8 cellular contexts compared by ENCODE assay signal in genomic region chr2:143259368-143259958, GRCh38.
A peak's percentile ranks its signal among the peaks of the same experiment; 100 is the strongest.
DNase-seq lines count a peak whose midpoint lies in the region; ATAC-seq and TF ChIP-seq lines count a peak whose summit lies in the region.

No MANE protein-coding gene starts in this region.

- peak overlapping the region; percentile 85; the same call in 1 of the 2 replicates for H3K18ac ChIP-seq in IMR-90 (ENCODE audit: low read depth, low read length)

- TF ChIP-seq CTCF in C4-2B (conservative IDR thresholded peaks at IDR 0.05) (peak; percentile 57), IMR-90 (conservative IDR thresholded peaks at IDR 0.05; ENCODE audit: low read depth, low read length) (peak; percentile 86), Panc1 (IDR thresholded peaks at IDR 0.05) (peak; percentile 79), fibroblast of mammary gland (conservative IDR thresholded peaks at IDR 0.05; ENCODE audit: control insufficient read depth, insufficient read depth, low read depth, low read length) (peak; percentile 77), thoracic aorta (IDR thresholded peaks at IDR 0.05) (peak; percentile 72)

- in situ Hi-C loops in IMR-90 (cut with MboI; ENCODE audit: low sequenced_read_pairs) (loop anchor here (10.0 kb wide), 1 partner anchor 225 kb away; no protein-coding TSS in a partner anchor), Panc1 (cut with HindIII; ENCODE audit: low pct_unique_long_range_greater_than_20kb, low sequenced_read_pairs) (no loop called here)

- POLR2A ChIA-PET in IMR-90 (lab: Charles Lee; ENCODE audit: unreplicated experiment) (no interaction called here), Panc1 (lab: Charles Lee) (no interaction called here)

- no peak overlapping the region for H2BK5ac ChIP-seq in IMR-90 (ENCODE audit: low read depth, low read length, poor library complexity, severe bottlenecking)

- H3K9me1 ChIP-seq in IMR-90 (ENCODE audit: insufficient read depth, low read length): no peaks in the 10 kb centered on the region; the same call in 1 of the 2 replicates

- H4K8ac ChIP-seq in IMR-90 (ENCODE audit: low read depth in 2 of 2, low read length in 2 of 2): peak overlapping the region in 1 of 2 experiments; percentile 83; a peak in 1 of 4 replicates

- H3K9me3 ChIP-seq in IMR-90 (ENCODE audit: control insufficient read depth, insufficient read depth, low read length): no peaks in the 10 kb centered on the region
- no peaks in the 10 kb centered on the region for H3K9me3 ChIP-seq in Panc1 (ENCODE audit: control insufficient read depth, insufficient read depth, low read depth, low read length)
- no peaks in the 10 kb centered on the region for H3K9me3 ChIP-seq in thoracic aorta

- no peak overlapping the region for H2AK9ac ChIP-seq in IMR-90 (replicated peaks; ENCODE audit: low read depth, low read length, poor library complexity)

- no peaks in the 10 kb centered on the region for H4K20me1 ChIP-seq in IMR-90 (ENCODE audit: insufficient read depth, low read length)

- H2BK20ac ChIP-seq in IMR-90 (ENCODE audit: low read depth, low read length): no peak overlapping the region

- H2BK15ac ChIP-seq in IMR-90 (ENCODE audit: low read depth, low read length): peak overlapping the region; percentile 63; the same call in 1 of the 3 replicates

- peak overlapping the region; percentile 57; the same call in 1 of the 2 replicates for H3K9ac ChIP-seq in IMR-90 (ENCODE audit: low read depth, low read length)

- dilution Hi-C loops in IMR-90 (cut with HindIII; ENCODE audit: low sequenced_read_pairs, unreplicated experiment): no loop called here

- no peaks in the 10 kb centered on the region for H3K79me1 ChIP-seq in IMR-90 (ENCODE audit: low read depth in 1 of 2, low read length in 2 of 2)

- H3K27me3 ChIP-seq in IMR-90 (ENCODE audit: control insufficient read depth, insufficient read depth, low read length) (peaks cover 6% of the 10 kb centered on the region; the same call in 1 of the 2 replicates), Panc1 (ENCODE audit: control insufficient read depth, insufficient read depth, low read length) (peaks cover 3% of the 10 kb centered on the region; the same call in 1 of the 2 replicates), thoracic aorta (replicated peaks; ENCODE audit: insufficient read depth) (no peaks in the 10 kb centered on the region)

- H3K4me1 ChIP-seq in IMR-90 (ENCODE audit: control insufficient read depth, insufficient read depth, low read length): 0 out of 2 replicates have a peak, but pooled peaks cover 2% of the 10 kb centered on the region
- H3K4me1 ChIP-seq in Panc1 (ENCODE audit: control insufficient read depth, insufficient read depth, low read length): no peaks in the 10 kb centered on the region
- H3K4me1 ChIP-seq in thoracic aorta (ENCODE audit: control insufficient read depth in 1 of 2, low read depth in 2 of 2): peaks cover 0 to 7% of the 10 kb centered on the region in 2 donors

- no peak overlapping the region for H3K56ac ChIP-seq in IMR-90 (ENCODE audit: extremely low read depth, insufficient read depth, low read length)

- no peak overlapping the region for H4K91ac ChIP-seq in IMR-90 (ENCODE audit: insufficient read depth, low read depth, low read length)

- ATAC-seq in GM19035 (IDR thresholded peaks at IDR 0.05; ENCODE audit: unreplicated experiment) (peak; percentile 52), IMR-90 (ENCODE audit: low read depth) (peak; percentile 92), Panc1 (peak; percentile 82; the same call in 1 of the 2 replicates), thoracic aorta (ENCODE audit: insufficient number of reproducible peaks, low FRiP score, low read depth) (no peak)

- no TSS peak for BruUV-seq in IMR-90 (replicated peaks; lab: Mats Ljungman, UMichigan)
- no TSS peak for BruUV-seq in Panc1 (replicated peaks; lab: Mats Ljungman, UMichigan)

- no peak overlapping the region for H3K4ac ChIP-seq in IMR-90 (ENCODE audit: low read depth, low read length)

- H2AFZ ChIP-seq in IMR-90 (replicated peaks; ENCODE audit: low read length, poor library complexity): no peak overlapping the region

- no peak overlapping the region; the same call in 1 of the 2 replicates for H2BK120ac ChIP-seq in IMR-90 (ENCODE audit: low read depth, low read length)

- CTCF ChIA-PET in IMR-90 (lab: Yijun Ruan, JAX): interaction anchor here (0.9 to 1.3 kb wide), 6 partner anchors 12 to 216 kb away, joined by 3 to 5 read pairs (median 3); no protein-coding TSS in a partner anchor
- CTCF ChIA-PET in Panc1 (lab: Charles Lee): interaction anchor here (1.8 kb wide), 1 partner anchor 148 kb away, joined by 6 read pairs; no protein-coding TSS in a partner anchor

- H3K4me2 ChIP-seq in IMR-90 (ENCODE audit: low read depth, low read length): peak overlapping the region; percentile 94; the same call in 1 of the 2 replicates

- 0 out of 2 replicates have a peak overlapping the region, but pooled peaks have one; percentile 46 for H3K14ac ChIP-seq in IMR-90 (replicated peaks; ENCODE audit: low read depth, low read length)

- TF ChIP-seq RAD21 in IMR-90 (IDR thresholded peaks at IDR 0.05; ENCODE audit: low read length): peak; percentile 73

- H3K23ac ChIP-seq in IMR-90 (ENCODE audit: low read depth, low read length): no peak overlapping the region

- H3K27ac ChIP-seq in C4-2B: no peak overlapping the region
- no peak overlapping the region for H3K27ac ChIP-seq in IMR-90 (ENCODE audit: insufficient read depth, low read length)
- no peak overlapping the region for H3K27ac ChIP-seq in Panc1 (ENCODE audit: low read length)
- no peak overlapping the region for H3K27ac ChIP-seq in thoracic aorta

- H3K4me3 ChIP-seq in IMR-90 (ENCODE audit: insufficient read depth, low read depth, low read length) (peak overlapping the region; percentile 33; the same call in 1 of the 2 replicates), Panc1 (ENCODE audit: low read depth in 2 of 2, low read length in 2 of 2) (no peak overlapping the region), fibroblast of mammary gland (ENCODE audit: control insufficient read depth, low read depth, low read length) (no peak overlapping the region), thoracic aorta (peak overlapping the region; percentile 47)

- DNase-seq in IMR-90: peak; percentile 73
- peak; percentile 50 for DNase-seq in Panc1 (ENCODE audit: low read depth, low spot score)
- DNase-seq in activated T-helper 1 cell treated with Interleukin-2 at 50 U/mL for 16 hours (ENCODE audit: low read depth): peak; percentile 53
- DNase-seq in fibroblast of mammary gland (ENCODE audit: low read depth): peak; percentile 75
- DNase-seq in non-pigmented ciliary epithelial cell (ENCODE audit: low read depth): peak; percentile 38
- peak; percentile 28 for DNase-seq in thoracic aorta (ENCODE audit: low spot score)

- H4K5ac ChIP-seq in IMR-90 (ENCODE audit: low read depth, low read length): no peak overlapping the region

- intact Hi-C loops in IMR-90 (cut with micrococcal nuclease): loop anchor here (1.0 to 2.0 kb wide), 4 partner anchors 54 to 148 kb away; no protein-coding TSS in a partner anchor
- intact Hi-C loops in Panc1 (cut with micrococcal nuclease; ENCODE audit: unreplicated experiment): loop anchor here (1.0 to 2.0 kb wide), 3 partner anchors 97 to 225 kb away; no protein-coding TSS in a partner anchor

- WGBS in IMR-90 (ENCODE audit: extremely low coverage in 2 of 2, insufficient read length in 1 of 2), 2 experiments: no CpG with 5 or more reads among the region's 5 CpGs

- H2AK5ac ChIP-seq in IMR-90 (ENCODE audit: low read depth, low read length): no peak overlapping the region

- TF ChIP-seq POLR2A in IMR-90 (IDR thresholded peaks at IDR 0.05; ENCODE audit: low read depth, low read length): no peak

- no peaks in the 10 kb centered on the region for H3K36me3 ChIP-seq in IMR-90 (ENCODE audit: control insufficient read depth, insufficient read depth, low read length)
- no peaks in the 10 kb centered on the region for H3K36me3 ChIP-seq in Panc1 (ENCODE audit: control insufficient read depth, insufficient read depth, low read length)
- H3K36me3 ChIP-seq in thoracic aorta: no peaks in the 10 kb centered on the region

TF ChIP-seq in IMR-90, 13 proteins besides CTCF, POLR2A, EP300 and RAD21:
- TF ChIP-seq SMC3 (IDR thresholded peaks at IDR 0.05; ENCODE audit: low read depth, low read length) (peak; percentile 68), CEBPB (IDR thresholded peaks at IDR 0.05; ENCODE audit: low read depth, low read length) (no peak)

Comparison
In these comparisons a context has a peak if more than half of its experiments do, and no peak if none do; other contexts are left out.
1. H3K4me3 ChIP-seq: peak in IMR-90 (single experiment) and thoracic aorta (single experiment); none in Panc1 (0 of 2) and fibroblast of mammary gland (single experiment).
2. Peak in every context shown above with its lines, with median percentiles within 50 percentile points of each other: CTCF ChIP-seq and DNase-seq.